Comparison of ENCODE assay signal across 9 cellular contexts in genomic region chr3:109081746-109082510, GRCh38. TPM values are rescaled to one million over a fixed set of nuclear protein-coding genes. Genes with fewer than 3 reads are reported as not detected.
DNase-seq lines count a peak whose midpoint lies in the region; ATAC-seq and TF ChIP-seq lines count a peak whose summit lies in the region.
"Had no signal": no experiment of that assay in that cellular context is flagged by ENCODE, and none has a peak within 500 bp of the region (broad histone marks: within the 10 kb centered on the region; RNA-seq: fewer than 3 reads in every experiment).

No MANE protein-coding gene starts in this region.

- no peak overlapping the region for H3K4me3 Mint-ChIP-seq in naive thymus-derived CD4-positive, alpha-beta T cell

- no TSS peak for BruUV-seq in Panc1 (replicated peaks; lab: Mats Ljungman, UMichigan)

- TF ChIP-seq CTCF in Panc1 (IDR thresholded peaks at IDR 0.05): peak; percentile 92

- peaks cover 0 to 6% (median 0%) of the 10 kb centered on the region in 5 donors for H3K36me3 Mint-ChIP-seq in naive thymus-derived CD4-positive, alpha-beta T cell

- no peak overlapping the region for H3K27ac ChIP-seq in Panc1 (ENCODE audit: low read length)
- H3K27ac ChIP-seq in naive thymus-derived CD4-positive, alpha-beta T cell (ENCODE audit: low read depth, low read length): no peak overlapping the region
- H3K27ac ChIP-seq: neutrophil had no signal

- H3K9me3 ChIP-seq in Panc1 (ENCODE audit: control insufficient read depth, insufficient read depth, low read depth, low read length): no peaks in the 10 kb centered on the region
- no peaks in the 10 kb centered on the region for H3K9me3 ChIP-seq in naive thymus-derived CD4-positive, alpha-beta T cell (ENCODE audit: control insufficient read depth in 2 of 3, low read length in 3 of 3)
- H3K9me3 ChIP-seq: neutrophil had no signal

- POLR2A ChIA-PET in Panc1 (lab: Charles Lee): no interaction called here
- POLR2A ChIA-PET in naive thymus-derived CD4-positive, alpha-beta T cell (lab: Charles Lee): no interaction called here

- H3K4me3 ChIP-seq in Panc1 (ENCODE audit: low read depth in 2 of 2, low read length in 2 of 2): no peak overlapping the region
- no peak overlapping the region for H3K4me3 ChIP-seq in naive thymus-derived CD4-positive, alpha-beta T cell (ENCODE audit: low read length)

- peaks cover 25 to 54% (median 33%) of the 10 kb centered on the region in 5 donors for H3K27me3 Mint-ChIP-seq in naive thymus-derived CD4-positive, alpha-beta T cell

- no peaks in the 10 kb centered on the region for H3K27me3 ChIP-seq in Panc1 (ENCODE audit: control insufficient read depth, insufficient read depth, low read length)
- no peaks in the 10 kb centered on the region for H3K27me3 ChIP-seq in naive thymus-derived CD4-positive, alpha-beta T cell (ENCODE audit: control insufficient read depth in 2 of 2, insufficient read depth in 2 of 2, low read length in 2 of 2)
- H3K27me3 ChIP-seq: neutrophil had no signal

- ATAC-seq in GM19043 (IDR thresholded peaks at IDR 0.05; ENCODE audit: low read depth, unreplicated experiment) (peak; percentile 97), HG03095 (IDR thresholded peaks at IDR 0.05; ENCODE audit: unreplicated experiment) (peak; percentile 100), Panc1 (peak; percentile 90)
- peak; percentile 84 for ATAC-seq in naive thymus-derived CD4-positive, alpha-beta T cell

- in situ Hi-C loops in Panc1 (cut with HindIII; ENCODE audit: low pct_unique_long_range_greater_than_20kb, low sequenced_read_pairs): no loop called here

- peaks cover 0 to 30% (median 12%) of the 10 kb centered on the region in 11 donors for H3K9me3 Mint-ChIP-seq in naive thymus-derived CD4-positive, alpha-beta T cell

- H3K4me1 ChIP-seq in Panc1 (ENCODE audit: control insufficient read depth, insufficient read depth, low read length): no peaks in the 10 kb centered on the region
- H3K4me1 ChIP-seq in naive thymus-derived CD4-positive, alpha-beta T cell (ENCODE audit: control insufficient read depth in 2 of 2, insufficient read depth in 2 of 2, low read length in 2 of 2): no peaks in the 10 kb centered on the region

- peak overlapping the region in 1 of 9 donors; percentile 48 for H3K27ac Mint-ChIP-seq in naive thymus-derived CD4-positive, alpha-beta T cell

- intact Hi-C loops in Panc1 (cut with micrococcal nuclease; ENCODE audit: unreplicated experiment): loop anchor here (2.0 to 5.0 kb wide), 2 partner anchors 59 to 420 kb away; no protein-coding TSS in a partner anchor
- intact Hi-C loops in naive thymus-derived CD4-positive, alpha-beta T cell (cut with micrococcal nuclease): loop anchor here (1.0 to 5.0 kb wide), 9 partner anchors 32 to 593 kb away; no protein-coding TSS in a partner anchor

- CTCF ChIA-PET in Panc1 (lab: Charles Lee): interaction anchor here (1.2 kb wide), 1 partner anchor 58 kb away, joined by 9 read pairs; no protein-coding TSS in a partner anchor
- CTCF ChIA-PET in naive thymus-derived CD4-positive, alpha-beta T cell (lab: Charles Lee): interaction anchor here (0.9 to 1.0 kb wide), 2 partner anchors 57 to 418 kb away, joined by 3 to 5 read pairs; no protein-coding TSS in a partner anchor

- DNase-seq in SKM-1 (lab: John Stamatoyannopoulos, UW; ENCODE audit: unreplicated experiment) (peak; percentile 17), SKM-1 treated with dmso at 0.1 percent for 144 hours (lab: John Stamatoyannopoulos, UW; ENCODE audit: unreplicated experiment) (no peak), Panc1 (ENCODE audit: low read depth, low spot score) (peak; percentile 38), dermis blood vessel endothelial cell (peak; percentile 65), NCI-H187 (lab: John Stamatoyannopoulos, UW) (no peak)
- peak in 2 of 9 donors; percentile 14 to 30 for DNase-seq in naive thymus-derived CD4-positive, alpha-beta T cell

- H3K4me1 Mint-ChIP-seq in naive thymus-derived CD4-positive, alpha-beta T cell: peaks cover 0 to 3% (median 0%) of the 10 kb centered on the region in 7 donors

- no peaks in the 10 kb centered on the region for H3K36me3 ChIP-seq in Panc1 (ENCODE audit: control insufficient read depth, insufficient read depth, low read length)
- H3K36me3 ChIP-seq in naive thymus-derived CD4-positive, alpha-beta T cell (ENCODE audit: control insufficient read depth in 2 of 3, insufficient read depth in 3 of 3, low read length in 3 of 3): no peaks in the 10 kb centered on the region
- H3K36me3 ChIP-seq: neutrophil had no signal

RNA-seq across cellular contexts. Expression of gene MORC1, which starts 36.0 kb away (rescaled TPM):
- not detected for total RNA-seq in Panc1 (2021; ENCODE audit: unreplicated experiment)
- polyA plus RNA-seq in Panc1 (2012; ENCODE audit: insufficient read length): not detected
- total RNA-seq in dermis blood vessel endothelial cell: not detected in 2 replicates
- under 1 TPM in 1 of 5 experiments, not detected in 4; 0.12 TPM for total RNA-seq in naive thymus-derived CD4-positive, alpha-beta T cell
- not detected for polyA plus RNA-seq in naive thymus-derived CD4-positive, alpha-beta T cell

RNA-seq across cellular contexts. Expression of gene C3orf85, which starts 54.6 kb away (rescaled TPM):
- total RNA-seq in Panc1 (2021; ENCODE audit: unreplicated experiment) (not detected), dermis blood vessel endothelial cell (not detected in 2 replicates)
- not detected for polyA plus RNA-seq in Panc1 (2012; ENCODE audit: insufficient read length)
- total RNA-seq in naive thymus-derived CD4-positive, alpha-beta T cell: not detected
- not detected for polyA plus RNA-seq in naive thymus-derived CD4-positive, alpha-beta T cell

Comparison
In these comparisons a context has a peak if more than half of its experiments do, and no peak if none do; other contexts are left out.
1. DNase-seq: peak in SKM-1 (single experiment), Panc1 (single experiment) and dermis blood vessel endothelial cell (single experiment); none in SKM-1 treated with dmso at 0.1 percent for 144 hours (single experiment) and NCI-H187 (0 of 2).
2. Peak in every context shown above with its lines, with median percentiles within 50 percentile points of each other: ATAC-seq.